In genomic region chr22:45552580-45553332, GRCh38 we compare ENCODE assay signal across 10 cellular contexts. TPM values are rescaled to one million over a fixed set of nuclear protein-coding genes. Genes with fewer than 3 reads are reported as not detected.
DNase-seq lines count a peak whose midpoint lies in the region; TF ChIP-seq lines count a peak whose summit lies in the region.
"Had no signal": no experiment of that assay in that cellular context is flagged by ENCODE, and none has a peak within 500 bp of the region (broad histone marks: within the 10 kb centered on the region; RNA-seq: fewer than 3 reads in every experiment).

No MANE protein-coding gene starts in this region.

- no peak overlapping the region for H3K4me3 ChIP-seq in HFF-Myc (replicated peaks; ENCODE audit: low read depth, low read length)
- H3K4me3 ChIP-seq in stomach smooth muscle (ENCODE audit: low read length in 2 of 2), result peak overlapping the region in 1 of 2 donors; percentile 22
- H3K4me3 ChIP-seq: K562 had no signal

- peak overlapping the region; percentile 99 for H3K27ac Mint-ChIP-seq in MCF 10A (ENCODE audit: low read depth, unreplicated experiment)

- no peaks in the 10 kb centered on the region for H3K27me3 ChIP-seq in stomach smooth muscle (ENCODE audit: control insufficient read depth in 1 of 2, insufficient read depth in 2 of 2, low read length in 2 of 2)

- intact Hi-C loops in MCF 10A (cut with micrococcal nuclease), result loop anchor here (1.0 to 5.0 kb wide), 4 partner anchors 50 to 450 kb away; partner anchors contain the start of gene FBLN1

- H3K4me3 Mint-ChIP-seq in MCF 10A (ENCODE audit: unreplicated experiment), result peak overlapping the region; percentile 23

- TF ChIP-seq CTCF in HFF-Myc (IDR thresholded peaks at IDR 0.05; ENCODE audit: low read depth, low read length, missing control alignments) (peak; percentile 62), MCF 10A (IDR thresholded peaks at IDR 0.05; ENCODE audit: unreplicated experiment) (peak; percentile 46)

- no TSS peak for BruUV-seq in MCF 10A (replicated peaks; lab: Mats Ljungman, UMichigan)

- peaks cover 1 to 3% of the 10 kb centered on the region in 2 donors for H3K36me3 ChIP-seq in stomach smooth muscle (ENCODE audit: control insufficient read depth in 2 of 2, insufficient read depth in 2 of 2, low read length in 2 of 2)
- H3K36me3 ChIP-seq: neutrophil had no signal

- no peaks in the 10 kb centered on the region for H3K27me3 Mint-ChIP-seq in MCF 10A (ENCODE audit: insufficient read depth, unreplicated experiment)

- CTCF ChIA-PET in MCF 10A (lab: Yijun Ruan, JAX), result interaction anchor here (0.5 to 4.2 kb wide), 20 partner anchors 8 to 1216 kb away, joined by 3 to 142 read pairs (median 6); no protein-coding TSS in a partner anchor

- H3K9me3 Mint-ChIP-seq in MCF 10A (ENCODE audit: unreplicated experiment), result no peaks in the 10 kb centered on the region

- peaks cover 0 to 6% of the 10 kb centered on the region in 2 donors for H3K9me3 ChIP-seq in stomach smooth muscle (ENCODE audit: control insufficient read depth in 2 of 2, low read length in 2 of 2)
- H3K9me3 ChIP-seq: neutrophil had no signal

- H3K4me1 Mint-ChIP-seq in MCF 10A (ENCODE audit: insufficient read depth, unreplicated experiment), result peaks cover 37% of the 10 kb centered on the region

- DNase-seq in HFF-Myc (ENCODE audit: extremely low read depth, low read depth), result peak; percentile 84
- peak; percentile 42 for DNase-seq in MCF 10A (ENCODE audit: unreplicated experiment)
- DNase-seq in islet precursor cell, result peak; percentile 52
- DNase-seq in NCI-H345 treated with DMSO at 0.1 percent for 48 hours (lab: John Stamatoyannopoulos, UW; ENCODE audit: unreplicated experiment), result no peak
- no peak for DNase-seq in NCI-H510A treated with DMSO at 0.1 percent for 48 hours (lab: John Stamatoyannopoulos, UW)
- DNase-seq in NCI-H2081 treated with DMSO at 0.1 percent for 48 hours (lab: John Stamatoyannopoulos, UW), result no peak
- no peak for DNase-seq in stimulated activated CD4-positive, alpha-beta T cell treated with anti-CD3 and anti-CD28 coated beads, Interleukin-4, amount 100 ng/mL, for 1 hour

- peak overlapping the region; percentile 12 to 13 for H3K9ac ChIP-seq in stomach smooth muscle (ENCODE audit: low read length in 2 of 2)

- H3K27ac ChIP-seq in stomach smooth muscle (ENCODE audit: low read length), result peak overlapping the region; percentile 87
- H3K27ac ChIP-seq: neutrophil had no signal

- H3K4me1 ChIP-seq in stomach smooth muscle (ENCODE audit: control insufficient read depth, insufficient read depth, low read length), result peaks cover 65% of the 10 kb centered on the region

- POLR2A ChIA-PET in MCF 10A (lab: Yijun Ruan, JAX), result interaction anchor here (0.6 to 4.3 kb wide), 12 partner anchors 15 to 389 kb away, joined by 3 to 28 read pairs (median 8); partner anchors contain the start of genes FBLN1 and NUP50

- H3K36me3 Mint-ChIP-seq in MCF 10A (ENCODE audit: insufficient read depth, unreplicated experiment), result peaks cover 28% of the 10 kb centered on the region

RNA-seq across cellular contexts. Expression of gene FBLN1, which starts 50.1 kb away (rescaled TPM):
- total RNA-seq in MCF 10A (2022), result 69.0 and 110 TPM in 2 replicates

Comparison
In these comparisons a context has a peak if more than half of its experiments do, and no peak if none do; other contexts are left out.
1. DNase-seq: peak in HFF-Myc (single experiment), MCF 10A (single experiment) and islet precursor cell (single experiment); none in NCI-H345 treated with DMSO at 0.1 percent for 48 hours (single experiment), NCI-H510A treated with DMSO at 0.1 percent for 48 hours (single experiment), NCI-H2081 treated with DMSO at 0.1 percent for 48 hours (single experiment) and stimulated activated CD4-positive, alpha-beta T cell treated with anti-CD3 and anti-CD28 coated beads, Interleukin-4, amount 100 ng/mL, for 1 hour (single experiment).